Comparison of ENCODE assay signal across 10 cellular contexts in genomic region chr2:105747254-105747909, GRCh38. TPM values are rescaled to one million over a fixed set of nuclear protein-coding genes. Genes with fewer than 3 reads are reported as not detected.
A peak's percentile ranks its signal among the peaks of the same experiment; 100 is the strongest.
DNase-seq lines count a peak whose midpoint lies in the region; ATAC-seq and TF ChIP-seq lines count a peak whose summit lies in the region.
"Had no signal": no experiment of that assay in that cellular context is flagged by ENCODE, and none has a peak within 500 bp of the region (broad histone marks: within the 10 kb centered on the region; RNA-seq: fewer than 3 reads in every experiment).

No MANE protein-coding gene starts in this region.

- H3K4me3 Mint-ChIP-seq in CD4-positive, CD25-positive, alpha-beta regulatory T cell: peak overlapping the region; percentile 96 to 99 (median 98)

- H3K27me3 ChIP-seq in CD4-positive, CD25-positive, alpha-beta regulatory T cell (ENCODE audit: control insufficient read depth, insufficient read depth, low read length): no peaks in the 10 kb centered on the region
- H3K27me3 ChIP-seq in duodenal mucosa (ENCODE audit: control insufficient read depth in 1 of 2, insufficient read depth in 2 of 2, low read length in 2 of 2) (no peaks in the 10 kb centered on the region), neural cell (ENCODE audit: insufficient read depth, low read depth, low read length) (no peaks in the 10 kb centered on the region)

- TF ChIP-seq POLR2A in NB4 (IDR thresholded peaks at IDR 0.05; ENCODE audit: extremely low read depth, insufficient read length): no peak

- no peaks in the 10 kb centered on the region for H3K9me3 ChIP-seq in CD4-positive, CD25-positive, alpha-beta regulatory T cell (ENCODE audit: control insufficient read depth in 2 of 2, low read length in 2 of 2)
- H3K9me3 ChIP-seq in duodenal mucosa (ENCODE audit: control insufficient read depth in 1 of 2, low read length in 2 of 2): no peaks in the 10 kb centered on the region
- H3K9me3 ChIP-seq in neural cell (ENCODE audit: low read length): no peaks in the 10 kb centered on the region

- H3K9me2 ChIP-seq in neural cell (ENCODE audit: insufficient read depth, low read length): no peaks in the 10 kb centered on the region

- ATAC-seq in CD4-positive, CD25-positive, alpha-beta regulatory T cell (ENCODE audit: low read depth in 2 of 2): no peak
- ATAC-seq in GM21619 (IDR thresholded peaks at IDR 0.05; ENCODE audit: unreplicated experiment) (no peak), GM19463 (IDR thresholded peaks at IDR 0.05; ENCODE audit: unreplicated experiment) (no peak)

- peak overlapping the region; percentile 96 for H3K4me3 ChIP-seq in CD4-positive, CD25-positive, alpha-beta regulatory T cell (ENCODE audit: low read depth, low read length)
- H3K4me3 ChIP-seq in NB4 (ENCODE audit: low read depth, low read length) (peak overlapping the region; percentile 71), duodenal mucosa (ENCODE audit: low read depth in 1 of 2, low read length in 2 of 2) (peak overlapping the region; percentile 81 to 86), neural cell (ENCODE audit: low read length) (peak overlapping the region; percentile 89)

- peaks cover 2% of the 10 kb centered on the region for H3F3A ChIP-seq in neural cell (ENCODE audit: insufficient read depth, low read length, poor library complexity, severe bottlenecking)

- no peak overlapping the region for H2AFZ ChIP-seq in neural cell (ENCODE audit: low read depth, low read length)

- H3K36me3 ChIP-seq in CD4-positive, CD25-positive, alpha-beta regulatory T cell (ENCODE audit: control insufficient read depth, insufficient read depth, low read length): peaks cover 14% of the 10 kb centered on the region
- H3K36me3 ChIP-seq in duodenal mucosa (ENCODE audit: control insufficient read depth in 1 of 2, insufficient read depth in 2 of 2, low read length in 2 of 2) (peaks cover 0 to 3% of the 10 kb centered on the region in 2 donors), neural cell (ENCODE audit: insufficient read depth, low read length) (no peaks in the 10 kb centered on the region)

- peak overlapping the region; percentile 95 to 100 (median 99) for H3K27ac Mint-ChIP-seq in CD4-positive, CD25-positive, alpha-beta regulatory T cell

- peak overlapping the region; percentile 87 for H3K27ac ChIP-seq in CD4-positive, CD25-positive, alpha-beta regulatory T cell (ENCODE audit: insufficient read depth, low read length, poor library complexity, severe bottlenecking)
- H3K27ac ChIP-seq in duodenal mucosa (ENCODE audit: low read depth, low read length) (no peak overlapping the region), neural cell (ENCODE audit: low read length) (no peak overlapping the region)

- H3K36me3 Mint-ChIP-seq in CD4-positive, CD25-positive, alpha-beta regulatory T cell: peaks cover 36% of the 10 kb centered on the region

- TF ChIP-seq RAD21 in neural cell (conservative IDR thresholded peaks at IDR 0.05): no peak

- H3K4me1 ChIP-seq in CD4-positive, CD25-positive, alpha-beta regulatory T cell (ENCODE audit: control insufficient read depth, insufficient read depth, low read length, poor library complexity, severe bottlenecking): peaks cover 80% of the 10 kb centered on the region
- peaks cover 62 to 69% of the 10 kb centered on the region in 2 donors for H3K4me1 ChIP-seq in duodenal mucosa (ENCODE audit: control insufficient read depth in 1 of 2, insufficient read depth in 2 of 2, low read length in 2 of 2)

- peaks cover 34 to 79% (median 66%) of the 10 kb centered on the region in 4 donors for H3K4me1 Mint-ChIP-seq in CD4-positive, CD25-positive, alpha-beta regulatory T cell

- no peak for TF ChIP-seq EP300 in neural cell (conservative IDR thresholded peaks at IDR 0.05; ENCODE audit: poor library complexity, severe bottlenecking)

- H3K4me2 ChIP-seq in neural cell (ENCODE audit: low read length): peak overlapping the region; percentile 80

- DNase-seq in CD4-positive, CD25-positive, alpha-beta regulatory T cell: no peak
- no peak for DNase-seq in NB4 (ENCODE audit: low read depth)
- no peak for DNase-seq in NCI-H1092 treated with DMSO at 0.1 percent for 48 hours (lab: John Stamatoyannopoulos, UW)
- no peak for DNase-seq in GDM1 (lab: John Stamatoyannopoulos, UW)
- DNase-seq: activated gamma-delta T cell, NCI-H510A treated with DMSO at 0.1 percent for 48 hours had no signal

- no peak for TF ChIP-seq CTCF in NB4 (IDR thresholded peaks at IDR 0.05; ENCODE audit: low read depth, low read length)
- no peak for TF ChIP-seq CTCF in neural cell (IDR thresholded peaks at IDR 0.05; ENCODE audit: poor library complexity, severe bottlenecking)

- peak overlapping the region; percentile 56 to 91 for H3K9ac ChIP-seq in duodenal mucosa (ENCODE audit: low read depth in 1 of 2, low read length in 2 of 2)
- H3K9ac ChIP-seq in neural cell (ENCODE audit: low read length): no peak overlapping the region

- peaks cover 6% of the 10 kb centered on the region for H4K20me1 ChIP-seq in neural cell (ENCODE audit: insufficient read depth)

- H3K9me3 Mint-ChIP-seq in CD4-positive, CD25-positive, alpha-beta regulatory T cell: peaks cover 0 to 1% (median 0%) of the 10 kb centered on the region in 7 donors

- no peaks in the 10 kb centered on the region for H3K27me3 Mint-ChIP-seq in CD4-positive, CD25-positive, alpha-beta regulatory T cell

- H3K79me2 ChIP-seq in neural cell (replicated peaks; ENCODE audit: insufficient read depth, low read length): peaks cover 68% of the 10 kb centered on the region

TF ChIP-seq in neural cell, 6 proteins besides CTCF, POLR2A, EP300 and RAD21:
- TF ChIP-seq POLR2AphosphoS5 (IDR thresholded peaks at IDR 0.05) (no peak), MXI1 (conservative IDR thresholded peaks at IDR 0.05; ENCODE audit: poor library complexity, severe bottlenecking) (no peak), EZH2 (IDR thresholded peaks at IDR 0.05; ENCODE audit: borderline replicate concordance, insufficient read depth, low read length, poor library complexity, severe bottlenecking) (no peak), SMC3 (conservative IDR thresholded peaks at IDR 0.05; ENCODE audit: poor library complexity) (no peak), REST (IDR thresholded peaks at IDR 0.05; ENCODE audit: borderline replicate concordance) (no peak), TAF1 (IDR thresholded peaks at IDR 0.05; ENCODE audit: low read depth) (no peak)

RNA-seq across cellular contexts. Expression of gene NCK2, which starts 2.7 kb away (rescaled TPM):
- 167 TPM for total RNA-seq in CD4-positive, CD25-positive, alpha-beta regulatory T cell
- 10 to 100 TPM; 44.8 to 62.3 (median 58.6) TPM for polyA plus RNA-seq in CD4-positive, CD25-positive, alpha-beta regulatory T cell
- polyA plus RNA-seq in neural cell: 49.4 and 60.5 TPM in 2 replicates
- 70.4 and 78.9 TPM in 2 replicates for polyA minus RNA-seq in neural cell
